Comparison of ENCODE assay signal across 1 cellular context in genomic region chr1:1564278-1564677, GRCh38.
A peak's percentile ranks its signal among the peaks of the same experiment; 100 is the strongest.
TF ChIP-seq lines count a peak whose summit lies in the region.

No MANE protein-coding gene starts in this region.

TF ChIP-seq in H1, 55 proteins besides CTCF, POLR2A, EP300 and RAD21:
- peak; percentile 58; the same call in 1 of the 2 replicates for TF ChIP-seq POLR2AphosphoS5 (IDR thresholded peaks at IDR 0.05; ENCODE audit: low read depth, low read length)
- no peak for TF ChIP-seq SRF (IDR thresholded peaks at IDR 0.05; ENCODE audit: low read depth, low read length)
- no peak for TF ChIP-seq BACH1 (IDR thresholded peaks at IDR 0.05; ENCODE audit: low read length)
